13 cellular contexts compared by ENCODE assay signal in genomic region chr3:59326246-59327024, GRCh38.
A peak's percentile ranks its signal among the peaks of the same experiment; 100 is the strongest.
DNase-seq lines count a peak whose midpoint lies in the region; TF ChIP-seq lines count a peak whose summit lies in the region.
"Had no signal": no experiment of that assay in that cellular context is flagged by ENCODE, and none has a peak within 500 bp of the region (broad histone marks: within the 10 kb centered on the region; RNA-seq: fewer than 3 reads in every experiment).

No MANE protein-coding gene starts in this region.

- POLR2A ChIA-PET in GM10248 (lab: Yijun Ruan, JAX), result no interaction called here

- no peaks in the 10 kb centered on the region for H3K36me3 ChIP-seq in effector memory CD4-positive, alpha-beta T cell (ENCODE audit: control insufficient read depth, insufficient read depth, low read length)
- H3K36me3 ChIP-seq: uterus had no signal

- H3K36me3 Mint-ChIP-seq in chondrocyte (ENCODE audit: low read depth) (no peaks in the 10 kb centered on the region), neural crest cell (ENCODE audit: low read depth) (no peaks in the 10 kb centered on the region)
- H3K36me3 Mint-ChIP-seq: immature natural killer cell, naive B cell had no signal

- H3K4me1 ChIP-seq in effector memory CD4-positive, alpha-beta T cell (ENCODE audit: control insufficient read depth, insufficient read depth, low read length, poor library complexity, severe bottlenecking), result no peaks in the 10 kb centered on the region
- H3K4me1 ChIP-seq: uterus had no signal

- TF ChIP-seq CTCF in GM10248 (IDR thresholded peaks at IDR 0.05; ENCODE audit: control extremely low read depth, extremely low read depth, low read depth, missing control alignments), result peak; percentile 10
- peak; percentile 32 for TF ChIP-seq CTCF in chondrocyte (IDR thresholded peaks at IDR 0.05)
- peak; percentile 50 for TF ChIP-seq CTCF in neural crest cell (conservative IDR thresholded peaks at IDR 0.05)

- no peaks in the 10 kb centered on the region for H3K9me3 ChIP-seq in effector memory CD4-positive, alpha-beta T cell (ENCODE audit: control insufficient read depth, low read length)
- H3K9me3 ChIP-seq: uterus had no signal

- H3K4me3 Mint-ChIP-seq in chondrocyte (ENCODE audit: unreplicated experiment) (no peak overlapping the region), neural crest cell (no peak overlapping the region)
- H3K4me3 Mint-ChIP-seq: immature natural killer cell, naive B cell had no signal

- no peak for DNase-seq in GM10248 (ENCODE audit: extremely low spot score)
- peak; percentile 8 for DNase-seq in NAMALWA (ENCODE audit: low spot score)
- DNase-seq in chondrocyte (ENCODE audit: low spot score), result no peak
- no peak for DNase-seq in neural crest cell (ENCODE audit: low read depth, low spot score)
- no peak for DNase-seq in 8988T
- DNase-seq in NCI-H1105 treated with DMSO at 0.1 percent for 48 hours (lab: John Stamatoyannopoulos, UW), result no peak
- DNase-seq in NCI-H1105 (lab: John Stamatoyannopoulos, UW), result no peak
- no peak for DNase-seq in effector memory CD4-positive, alpha-beta T cell
- DNase-seq: DMS79, immature natural killer cell, naive B cell, NCI-H524, uterus had no signal

- H3K27ac Mint-ChIP-seq in chondrocyte (ENCODE audit: unreplicated experiment), result no peak overlapping the region
- no peak overlapping the region for H3K27ac Mint-ChIP-seq in neural crest cell (ENCODE audit: unreplicated experiment)
- H3K27ac Mint-ChIP-seq: immature natural killer cell had no signal

- CTCF ChIA-PET in GM10248 (lab: Yijun Ruan, JAX), result interaction anchor here (0.9 to 2.5 kb wide), 3 partner anchors 13 to 96 kb away, joined by 3 to 10 read pairs (median 3); no protein-coding TSS in a partner anchor

- peaks cover 11% of the 10 kb centered on the region for H3K4me1 Mint-ChIP-seq in chondrocyte (ENCODE audit: low read depth)
- H3K4me1 Mint-ChIP-seq in neural crest cell, result peaks cover 16% of the 10 kb centered on the region
- H3K4me1 Mint-ChIP-seq: immature natural killer cell, naive B cell had no signal

- H3K9me3 Mint-ChIP-seq in chondrocyte (ENCODE audit: low read depth) (peaks cover 3% of the 10 kb centered on the region), neural crest cell (peaks cover 4% of the 10 kb centered on the region)
- H3K9me3 Mint-ChIP-seq: immature natural killer cell, naive B cell had no signal

- no peak overlapping the region for H3K27ac ChIP-seq in effector memory CD4-positive, alpha-beta T cell (ENCODE audit: insufficient read depth, low read length, poor library complexity, severe bottlenecking)
- H3K27ac ChIP-seq: uterus had no signal

- H3K27me3 Mint-ChIP-seq in chondrocyte (ENCODE audit: low read depth) (no peaks in the 10 kb centered on the region), neural crest cell (ENCODE audit: low read depth) (no peaks in the 10 kb centered on the region)
- H3K27me3 Mint-ChIP-seq: naive B cell had no signal

- H3K27me3 ChIP-seq in effector memory CD4-positive, alpha-beta T cell (replicated peaks; ENCODE audit: control insufficient read depth, insufficient read depth, low read length, poor library complexity, severe bottlenecking), result no peaks in the 10 kb centered on the region
- H3K27me3 ChIP-seq: uterus had no signal

- H3K4me3 ChIP-seq in effector memory CD4-positive, alpha-beta T cell (ENCODE audit: insufficient read depth, low read depth, low read length, poor library complexity, severe bottlenecking), result no peak overlapping the region
- H3K4me3 ChIP-seq: uterus had no signal
